ENCODE assay signal across 22 cellular contexts in the genomic region with DNA sequence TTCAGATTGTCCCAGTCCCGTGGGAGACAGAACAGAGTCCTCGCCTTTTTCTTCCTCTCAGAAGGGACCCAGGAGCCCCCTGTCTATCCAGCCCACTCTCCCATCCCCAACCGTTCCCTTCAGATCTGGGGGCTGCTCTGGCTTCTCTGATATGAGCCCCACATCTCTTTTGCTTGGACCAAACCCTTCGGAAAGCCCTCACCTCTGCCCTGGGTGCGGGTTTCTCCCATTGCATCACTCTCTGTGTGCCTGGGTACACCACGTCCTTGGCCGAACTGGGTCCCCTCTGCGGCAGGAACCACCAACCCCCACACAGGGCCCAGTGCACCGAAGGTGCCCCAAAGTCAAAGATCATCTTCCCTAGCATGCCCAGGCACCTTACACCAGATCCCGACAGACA.
A peak's percentile ranks its signal among the peaks of the same experiment; 100 is the strongest.
DNase-seq lines count a peak whose midpoint lies in the region; ATAC-seq, FAIRE-seq and TF ChIP-seq lines count a peak whose summit lies in the region.
"Had no signal": no experiment of that assay in that cellular context is flagged by ENCODE, and none has a peak within 500 bp of the region (broad histone marks: within the 10 kb centered on the region; RNA-seq: fewer than 3 reads in every experiment).

No MANE protein-coding gene starts in this region.

- TF ChIP-seq POLR2A in HepG2 (IDR thresholded peaks at IDR 0.05; ENCODE audit: insufficient read depth in 1 of 2, low read depth in 2 of 2, low read length in 2 of 2): no peak

- peak; percentile 7 for DNase-seq in activated CD8-positive, alpha-beta memory T cell treated with anti-CD3 and anti-CD28 coated beads for 24 hours
- DNase-seq in activated CD8-positive, alpha-beta memory T cell treated with anti-CD3 and anti-CD28 coated beads, Interleukin-2, amount 10 ng/mL, durations not matched to agents 7 days and 5 days: no peak
- DNase-seq in HepG2 (ENCODE audit: low spot score) (no peak), type B pancreatic cell (ENCODE audit: extremely low spot score, unreplicated experiment) (peak; percentile 58), urothelium cell line (ENCODE audit: low spot score) (no peak), NCI-H510A treated with DMSO at 0.1 percent for 48 hours (lab: John Stamatoyannopoulos, UW) (no peak), DMS53 treated with DMSO at 0.1 percent for 48 hours (lab: John Stamatoyannopoulos, UW; ENCODE audit: unreplicated experiment) (no peak)
- DNase-seq: Caco-2; CD4-positive, CD25-positive, alpha-beta regulatory T cell; CD8-positive, alpha-beta T cell; DMS79 treated with DMSO at 0.1 percent for 48 hours; GF-D8; GOT3; HFFc6 had no signal

- no peak overlapping the region for H2AFZ ChIP-seq in HepG2 (ENCODE audit: low read length)

- no peak for TF ChIP-seq EP300 in HepG2 (IDR thresholded peaks at IDR 0.05; ENCODE audit: low read depth in 2 of 2, low read length in 2 of 2)
- TF ChIP-seq EP300 in HepG2 (CRISPR knock-in tag; IDR thresholded peaks at IDR 0.05; ENCODE audit: borderline replicate concordance): no peak

- no peak overlapping the region for H3K4me2 ChIP-seq in HepG2 (ENCODE audit: low read depth, low read length)
- H3K4me2 ChIP-seq: BLaER1 had no signal

- H3K9ac ChIP-seq in HepG2 (ENCODE audit: insufficient read depth, low read depth, low read length): no peak overlapping the region
- H3K9ac ChIP-seq: BLaER1 had no signal

- in situ Hi-C loops in HepG2 (cut with HindIII; ENCODE audit: extremely low pct_ligation_motif_present, low pct_unique_long_range_greater_than_20kb): no loop called here

- H3K79me2 ChIP-seq in HepG2 (ENCODE audit: insufficient read depth, low read length): no peaks in the 10 kb centered on the region

- H3K4me1 ChIP-seq in HepG2 (ENCODE audit: insufficient read depth, low read length): no peaks in the 10 kb centered on the region
- H3K4me1 ChIP-seq: BLaER1, Caco-2, HAP-1 had no signal

- ATAC-seq in activated CD8-positive, alpha-beta memory T cell treated with anti-CD3 and anti-CD28 coated beads, Interleukin-2, amount 10 ng/mL, durations not matched to agents 7 days and 5 days: no peak
- no peak for ATAC-seq in HepG2
- ATAC-seq: CD8-positive, alpha-beta T cell had no signal

- POLR2A ChIA-PET in HepG2 (lab: Yijun Ruan, JAX): no interaction called here

- no peaks in the 10 kb centered on the region for H3K36me3 ChIP-seq in HepG2 (replicated peaks in 1 of 2; ENCODE audit: control insufficient read depth in 1 of 2, insufficient read depth in 2 of 2, low read length in 2 of 2)
- H3K36me3 ChIP-seq: BLaER1, HAP-1 had no signal

- no peak for TF ChIP-seq CTCF in HepG2 (CRISPR knock-in tag; IDR thresholded peaks at IDR 0.05)
- TF ChIP-seq CTCF in type B pancreatic cell (conservative IDR thresholded peaks at IDR 0.05): no peak

- intact Hi-C loops in HepG2 (cut with micrococcal nuclease; ENCODE audit: unreplicated experiment): no loop called here

- no peaks in the 10 kb centered on the region for H3K36me3 Mint-ChIP-seq in activated CD8-positive, alpha-beta memory T cell treated with anti-CD3 and anti-CD28 coated beads, Interleukin-2, amount 10 ng/mL, durations not matched to agents 7 days and 5 days
- no peaks in the 10 kb centered on the region for H3K36me3 Mint-ChIP-seq in type B pancreatic cell
- H3K36me3 Mint-ChIP-seq: CD4-positive, CD25-positive, alpha-beta regulatory T cell; CD8-positive, alpha-beta T cell had no signal

- FAIRE-seq in HepG2 (lab: Jason Lieb, UNC) (no peak), urothelium cell line (lab: Jason Lieb, UNC) (no peak)
- FAIRE-seq: A204.1, GM12891, H54 had no signal

- H3K27ac Mint-ChIP-seq in activated CD8-positive, alpha-beta memory T cell treated with anti-CD3 and anti-CD28 coated beads, Interleukin-2, amount 10 ng/mL, durations not matched to agents 7 days and 5 days: no peak overlapping the region
- H3K27ac Mint-ChIP-seq in type B pancreatic cell: no peak overlapping the region
- H3K27ac Mint-ChIP-seq: B cell; CD4-positive, CD25-positive, alpha-beta regulatory T cell; CD8-positive, alpha-beta T cell; HFFc6 had no signal

- no peak overlapping the region for H3K4me3 Mint-ChIP-seq in activated CD8-positive, alpha-beta memory T cell treated with anti-CD3 and anti-CD28 coated beads, Interleukin-2, amount 10 ng/mL, durations not matched to agents 7 days and 5 days
- no peak overlapping the region for H3K4me3 Mint-ChIP-seq in type B pancreatic cell
- H3K4me3 Mint-ChIP-seq: B cell; CD4-positive, CD25-positive, alpha-beta regulatory T cell; CD8-positive, alpha-beta T cell; HFFc6 had no signal

- no peaks in the 10 kb centered on the region for H3K4me1 Mint-ChIP-seq in activated CD8-positive, alpha-beta memory T cell treated with anti-CD3 and anti-CD28 coated beads, Interleukin-2, amount 10 ng/mL, durations not matched to agents 7 days and 5 days
- H3K4me1 Mint-ChIP-seq in type B pancreatic cell (ENCODE audit: unreplicated experiment): peaks cover 33% of the 10 kb centered on the region
- H3K4me1 Mint-ChIP-seq: B cell; CD4-positive, CD25-positive, alpha-beta regulatory T cell had no signal

- H4K20me1 ChIP-seq in HepG2 (ENCODE audit: insufficient read depth, low read length): no peaks in the 10 kb centered on the region
- H4K20me1 ChIP-seq: BLaER1 had no signal

- H3K4me3 ChIP-seq in HepG2 (replicated peaks in 1 of 3; ENCODE audit: insufficient read depth in 1 of 3, low read depth in 2 of 3, low read length in 3 of 3): no peak overlapping the region
- H3K4me3 ChIP-seq: BLaER1, HAP-1 had no signal

- peaks cover 1 to 61% of the 10 kb centered on the region in 2 experiments for H3K27me3 ChIP-seq in HepG2 (ENCODE audit: control insufficient read depth in 1 of 2, insufficient read depth in 2 of 2, low read length in 2 of 2)
- H3K27me3 ChIP-seq: BLaER1 had no signal

- no TSS peak for BruUV-seq in HepG2 (replicated peaks; lab: Mats Ljungman, UMichigan)

- CTCF ChIA-PET in activated CD8-positive, alpha-beta memory T cell treated with anti-CD3 and anti-CD28 coated beads, Interleukin-2, amount 10 ng/mL, durations not matched to agents 7 days and 5 days (lab: Charles Lee): no interaction called here
- CTCF ChIA-PET in HepG2 (lab: Yijun Ruan, JAX; ENCODE audit: low intra/inter-chr PET ratio, low total read pairs): no interaction called here

- WGBS in HepG2 (ENCODE audit: low lambda C conversion rate): 11% methylated on average over 9 of the region's 10 CpGs

- H3K27ac ChIP-seq in HepG2 (ENCODE audit: extremely low read length, insufficient read depth, low read length): no peak overlapping the region
- H3K27ac ChIP-seq: 22Rv1, BLaER1, C4-2B had no signal

- no peaks in the 10 kb centered on the region for H3K9me3 ChIP-seq in HepG2 (ENCODE audit: low read length)
- H3K9me3 ChIP-seq: Caco-2, HAP-1 had no signal

- H3K27me3 Mint-ChIP-seq in activated CD8-positive, alpha-beta memory T cell treated with anti-CD3 and anti-CD28 coated beads, Interleukin-2, amount 10 ng/mL, durations not matched to agents 7 days and 5 days: no peaks in the 10 kb centered on the region
- peaks cover 27% of the 10 kb centered on the region for H3K27me3 Mint-ChIP-seq in type B pancreatic cell

- no peak for TF ChIP-seq RAD21 in HepG2 (CRISPR knock-in tag; IDR thresholded peaks at IDR 0.05)

- H3K9me3 Mint-ChIP-seq in activated CD8-positive, alpha-beta memory T cell treated with anti-CD3 and anti-CD28 coated beads, Interleukin-2, amount 10 ng/mL, durations not matched to agents 7 days and 5 days (ENCODE audit: low read depth): no peaks in the 10 kb centered on the region
- no peaks in the 10 kb centered on the region for H3K9me3 Mint-ChIP-seq in type B pancreatic cell
- H3K9me3 Mint-ChIP-seq: CD8-positive, alpha-beta T cell; HFFc6 had no signal

TF ChIP-seq in HepG2, 621 proteins besides CTCF, POLR2A, EP300 and RAD21:
- TF ChIP-seq GATAD2A (CRISPR knock-in tag; IDR thresholded peaks at IDR 0.05) (no peak), CEBPB (IDR thresholded peaks at IDR 0.05; ENCODE audit: borderline replicate concordance, low read depth, low read length) (0 out of 2 replicates have a peak, but pooled peaks have one; percentile 6)

Comparison
In these comparisons a context has a peak if more than half of its experiments do, and no peak if none do; other contexts are left out.
1. DNase-seq: peak in activated CD8-positive, alpha-beta memory T cell treated with anti-CD3 and anti-CD28 coated beads for 24 hours (single experiment) and type B pancreatic cell (single experiment); none in activated CD8-positive, alpha-beta memory T cell treated with anti-CD3 and anti-CD28 coated beads, Interleukin-2, amount 10 ng/mL, durations not matched to agents 7 days and 5 days (single experiment), HepG2 (single experiment), urothelium cell line (single experiment), NCI-H510A treated with DMSO at 0.1 percent for 48 hours (single experiment) and DMS53 treated with DMSO at 0.1 percent for 48 hours (single experiment).